Comparison of ENCODE assay signal across 27 cellular contexts in the genomic region with DNA sequence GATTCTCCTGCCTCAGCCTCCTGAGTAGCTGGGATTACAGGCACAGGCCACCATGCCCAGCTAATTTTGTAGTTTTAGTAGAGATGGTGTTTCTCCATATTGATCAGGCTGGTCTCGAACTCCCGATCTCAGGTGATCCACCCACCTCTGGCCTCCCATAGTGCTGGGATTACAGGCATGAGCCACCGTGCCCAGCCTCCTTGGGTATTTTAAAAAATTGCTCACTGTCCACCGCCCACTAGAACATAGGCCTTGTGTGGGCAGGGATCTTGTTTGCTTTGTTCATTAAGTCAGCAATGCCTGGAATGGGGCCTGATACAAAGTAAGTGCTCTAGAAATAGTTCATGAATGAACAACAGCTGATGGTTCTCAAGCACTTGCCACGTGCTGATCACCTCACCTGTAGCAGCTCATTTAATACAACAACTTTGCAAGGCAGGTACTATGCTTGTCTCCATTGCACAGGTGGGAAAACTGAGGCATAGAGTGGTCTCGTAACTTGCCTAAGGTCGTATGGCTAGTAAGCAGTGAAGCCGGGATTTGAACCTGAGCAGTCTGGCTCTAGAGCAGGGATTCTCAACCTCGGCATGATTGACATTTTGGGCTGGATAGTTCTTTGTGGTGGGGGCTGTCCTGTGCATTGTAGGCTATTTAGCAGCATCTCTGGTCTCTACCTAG.
"Had no signal": no experiment of that assay in that cellular context is flagged by ENCODE, and none has a peak within 500 bp of the region (broad histone marks: within the 10 kb centered on the region; RNA-seq: fewer than 3 reads in every experiment).

No MANE protein-coding gene starts in this region.

- H3K4me3 ChIP-seq: lower lobe of right lung, ovary, right atrium auricular region, smooth muscle cell, tibial nerve, uterus had no signal

- H3K4me2 ChIP-seq: smooth muscle cell had no signal

- H3K4me3 Mint-ChIP-seq: mesothelial cell of epicardium; naive thymus-derived CD4-positive, alpha-beta T cell; natural killer cell treated with Interleukin-12 subunit alpha and Interleukin-12 subunit beta and Interleukin-15 and Interleukin-18, amount 100 ng/mL, for 72 hours; stimulated activated memory B cell treated with anti-CD40 and anti-IgM and Interleukin-4, amounts not matched to agents 10 μg/mL and 1 μg/mL and 100 μg/mL, for 72 hours; stimulated activated naive CD8-positive, alpha-beta T cell treated with anti-CD3 and anti-CD28 coated beads, Interleukin-15, amount 100 ng/mL, for 72 hours; type B pancreatic cell had no signal

- H3K27ac ChIP-seq: lower lobe of right lung, ovary, right atrium auricular region, tibial nerve, uterus had no signal

- H3K9me3 ChIP-seq: lower lobe of right lung, ovary, right atrium auricular region, uterus had no signal

- ATAC-seq: left cardiac atrium; left lobe of liver; lower lobe of right lung; naive thymus-derived CD4-positive, alpha-beta T cell; natural killer cell treated with Interleukin-12 subunit alpha and Interleukin-12 subunit beta and Interleukin-15 and Interleukin-18, amount 100 ng/mL, for 72 hours; sciatic nerve; stimulated activated memory B cell treated with anti-CD40 and anti-IgM and Interleukin-4, amounts not matched to agents 10 μg/mL and 1 μg/mL and 100 μg/mL, for 72 hours; stimulated activated naive CD8-positive, alpha-beta T cell treated with anti-CD3 and anti-CD28 coated beads, Interleukin-15, amount 100 ng/mL, for 72 hours had no signal

- H3K4me1 Mint-ChIP-seq: naive thymus-derived CD4-positive, alpha-beta T cell; stimulated activated naive CD8-positive, alpha-beta T cell treated with anti-CD3 and anti-CD28 coated beads, Interleukin-15, amount 100 ng/mL, for 72 hours had no signal

- H3K27ac Mint-ChIP-seq: mesothelial cell of epicardium; naive thymus-derived CD4-positive, alpha-beta T cell; natural killer cell treated with Interleukin-12 subunit alpha and Interleukin-12 subunit beta and Interleukin-15 and Interleukin-18, amount 100 ng/mL, for 72 hours; stimulated activated memory B cell treated with anti-CD40 and anti-IgM and Interleukin-4, amounts not matched to agents 10 μg/mL and 1 μg/mL and 100 μg/mL, for 72 hours; stimulated activated naive CD8-positive, alpha-beta T cell treated with anti-CD3 and anti-CD28 coated beads, Interleukin-15, amount 100 ng/mL, for 72 hours; type B pancreatic cell had no signal

- H3K36me3 ChIP-seq: lower lobe of right lung, ovary, right atrium auricular region, tibial nerve, uterus had no signal

- DNase-seq: hippocampal formation; kidney glomerular epithelial cell; left cardiac atrium; lower lobe of right lung; mammary epithelial cell; mesenchymal stem cell; naive thymus-derived CD4-positive, alpha-beta T cell; ovary; stimulated activated CD4-positive, alpha-beta T cell treated with anti-CD3 and anti-CD28 coated beads, Interleukin-1b, Interleukin-23, amount 100 ng/mL, for 48 hours; stimulated activated CD4-positive, alpha-beta T cell treated with anti-CD3 and anti-CD28 coated beads, Interleukin-2, amount 100 ng/mL, for 48 hours; stimulated activated CD4-positive, alpha-beta T cell treated with anti-CD3 and anti-CD28 coated beads, Interleukin-4, amount 100 ng/mL, for 4 hours; stimulated activated CD8-positive, alpha-beta memory T cell treated with anti-CD3 and anti-CD28 coated beads, Interleukin-4, amount 100 ng/mL, for 48 hours; stimulated activated naive CD4-positive, alpha-beta T cell treated with Interleukin-2 at 50 U/mL for 16 hours; stimulated activated naive CD8-positive, alpha-beta T cell treated with anti-CD3 and anti-CD28 coated beads, Interleukin-15, amount 100 ng/mL, for 72 hours; substantia nigra; uterus had no signal

- FAIRE-seq: keratinocyte had no signal

- H3K27me3 ChIP-seq: ovary, right atrium auricular region, tibial nerve, uterus had no signal

- H3K4me1 ChIP-seq: right atrium auricular region, tibial nerve, uterus had no signal

- H3K9me3 Mint-ChIP-seq: mesothelial cell of epicardium; natural killer cell treated with Interleukin-12 subunit alpha and Interleukin-12 subunit beta and Interleukin-15 and Interleukin-18, amount 100 ng/mL, for 72 hours; stimulated activated memory B cell treated with anti-CD40 and anti-IgM and Interleukin-4, amounts not matched to agents 10 μg/mL and 1 μg/mL and 100 μg/mL, for 72 hours; stimulated activated naive CD8-positive, alpha-beta T cell treated with anti-CD3 and anti-CD28 coated beads, Interleukin-15, amount 100 ng/mL, for 72 hours; type B pancreatic cell had no signal

- H3K36me3 Mint-ChIP-seq: mesothelial cell of epicardium; naive thymus-derived CD4-positive, alpha-beta T cell; natural killer cell treated with Interleukin-12 subunit alpha and Interleukin-12 subunit beta and Interleukin-15 and Interleukin-18, amount 100 ng/mL, for 72 hours; type B pancreatic cell had no signal

- H3K27me3 Mint-ChIP-seq: progenitor cell of endocrine pancreas; stimulated activated memory B cell treated with anti-CD40 and anti-IgM and Interleukin-4, amounts not matched to agents 10 μg/mL and 1 μg/mL and 100 μg/mL, for 72 hours had no signal
